In genomic region chr20:17568045-17568788, GRCh38 we compare ENCODE assay signal across 9 cellular contexts. TPM values are rescaled to one million over a fixed set of nuclear protein-coding genes. Genes with fewer than 3 reads are reported as not detected.
DNase-seq lines count a peak whose midpoint lies in the region; ATAC-seq and TF ChIP-seq lines count a peak whose summit lies in the region.
"Had no signal": no experiment of that assay in that cellular context is flagged by ENCODE, and none has a peak within 500 bp of the region (broad histone marks: within the 10 kb centered on the region; RNA-seq: fewer than 3 reads in every experiment).

No MANE protein-coding gene starts in this region.

- intact Hi-C loops in CD4-positive, alpha-beta memory T cell (cut with micrococcal nuclease) = loop anchor here (2.0 kb wide), 2 partner anchors 63 to 721 kb away; partner anchors contain the start of gene ZNF133
- intact Hi-C loops in PC-9 (cut with micrococcal nuclease; ENCODE audit: unreplicated experiment) = loop anchor here (2.0 kb wide), 2 partner anchors 37 to 401 kb away; partner anchors contain the start of genes MGME1 and SNX5

- no peaks in the 10 kb centered on the region for H3K9me3 ChIP-seq in CD4-positive, alpha-beta memory T cell (ENCODE audit: control insufficient read depth in 1 of 2, low read length in 2 of 2)
- H3K9me3 ChIP-seq in PC-9 (ENCODE audit: insufficient read depth, low read depth) = no peaks in the 10 kb centered on the region
- no peaks in the 10 kb centered on the region for H3K9me3 ChIP-seq in osteoblast (ENCODE audit: low read depth, low read length)

- TF ChIP-seq CTCF in PC-9 (conservative IDR thresholded peaks at IDR 0.05) = no peak
- TF ChIP-seq CTCF in epithelial cell of esophagus (IDR thresholded peaks at IDR 0.05; ENCODE audit: insufficient read depth, low read depth, low read length, missing control alignments) = no peak
- TF ChIP-seq CTCF in osteoblast (IDR thresholded peaks at IDR 0.05; ENCODE audit: extremely low read depth, low read depth, low read length) = no peak

- H3K27me3 Mint-ChIP-seq in CD4-positive, alpha-beta memory T cell = no peaks in the 10 kb centered on the region

- peaks cover 24% of the 10 kb centered on the region for H4K20me1 ChIP-seq in PC-9 (ENCODE audit: insufficient read depth)
- peaks cover 28% of the 10 kb centered on the region for H4K20me1 ChIP-seq in osteoblast (ENCODE audit: insufficient read depth, low read length)

- no peaks in the 10 kb centered on the region for H3K36me3 ChIP-seq in CD4-positive, alpha-beta memory T cell (ENCODE audit: insufficient read depth, low read length)
- H3K36me3 ChIP-seq in PC-9 (ENCODE audit: low read depth) = 0 out of 2 replicates have a peak, but pooled peaks cover 6% of the 10 kb centered on the region
- H3K36me3 ChIP-seq in osteoblast (ENCODE audit: insufficient read depth, low read length) = peaks cover 1% of the 10 kb centered on the region

- H3K79me2 ChIP-seq in PC-9 (ENCODE audit: low read depth) (peaks cover 52% of the 10 kb centered on the region), osteoblast (ENCODE audit: insufficient read depth, low read length) (peaks cover 38% of the 10 kb centered on the region)

- CTCF ChIA-PET in CD4-positive, alpha-beta memory T cell (lab: Charles Lee; ENCODE audit: partially characterized antibody) = no interaction called here
- CTCF ChIA-PET in PC-9 (lab: Charles Lee) = no interaction called here

- H3K4me2 ChIP-seq in PC-9 (peak overlapping the region; percentile 90), osteoblast (ENCODE audit: insufficient read depth, low read length) (peak overlapping the region; percentile 68)

- H3K9me3 Mint-ChIP-seq in CD4-positive, alpha-beta memory T cell = no peaks in the 10 kb centered on the region

- no peaks in the 10 kb centered on the region for H3K27me3 ChIP-seq in CD4-positive, alpha-beta memory T cell (ENCODE audit: insufficient read depth, low read length)
- H3K27me3 ChIP-seq in PC-9 (ENCODE audit: insufficient read depth, low read depth) (no peaks in the 10 kb centered on the region), osteoblast (ENCODE audit: insufficient read depth, low read length) (no peaks in the 10 kb centered on the region)

- peak overlapping the region; percentile 27 to 82 (median 66) for H3K27ac Mint-ChIP-seq in CD4-positive, alpha-beta memory T cell

- peaks cover 0 to 15% of the 10 kb centered on the region in 2 donors for H3K36me3 Mint-ChIP-seq in CD4-positive, alpha-beta memory T cell

- peaks cover 19 to 32% (median 24%) of the 10 kb centered on the region in 4 donors for H3K4me1 Mint-ChIP-seq in CD4-positive, alpha-beta memory T cell

- DNase-seq in CD4-positive, alpha-beta memory T cell = no peak
- DNase-seq in PC-9 (peak; percentile 25 to 51), epithelial cell of esophagus (ENCODE audit: low read depth) (no peak), osteoblast (ENCODE audit: insufficient read length, low spot score, missing footprints) (no peak), SIG-M5 (lab: John Stamatoyannopoulos, UW) (no peak)
- DNase-seq in stimulated activated CD4-positive, alpha-beta T cell treated with anti-CD3 and anti-CD28 coated beads, Interleukin-12 subunit alpha, Interleukin-12 subunit beta, amount 100 ng/mL, for 4 hours = no peak
- DNase-seq: NCI-H187 had no signal

- POLR2A ChIA-PET in CD4-positive, alpha-beta memory T cell (lab: Charles Lee; ENCODE audit: partially characterized antibody) = no interaction called here
- POLR2A ChIA-PET in PC-9 (lab: Charles Lee; ENCODE audit: unreplicated experiment) = no interaction called here

- H3K27ac ChIP-seq in CD4-positive, alpha-beta memory T cell (ENCODE audit: low read depth, low read length) = no peak overlapping the region
- peak overlapping the region; percentile 84 for H3K27ac ChIP-seq in PC-9
- peak overlapping the region; percentile 95 for H3K27ac ChIP-seq in osteoblast (ENCODE audit: low read depth, low read length)

- H3K4me3 Mint-ChIP-seq in CD4-positive, alpha-beta memory T cell = peak overlapping the region; percentile 14 to 92 (median 62)

- H2AFZ ChIP-seq in PC-9 (peak overlapping the region; percentile 29; the same call in 1 of the 2 replicates), osteoblast (ENCODE audit: low read length) (no peak overlapping the region)

- ATAC-seq in GM19397 (IDR thresholded peaks at IDR 0.05; ENCODE audit: unreplicated experiment) (no peak), GM19467 (IDR thresholded peaks at IDR 0.05; ENCODE audit: unreplicated experiment) (no peak)

- H3K4me3 ChIP-seq in CD4-positive, alpha-beta memory T cell (ENCODE audit: low read length in 2 of 2) = no peak overlapping the region
- peak overlapping the region; percentile 61 for H3K4me3 ChIP-seq in PC-9
- peak overlapping the region; percentile 95 for H3K4me3 ChIP-seq in epithelial cell of esophagus (ENCODE audit: low read length)
- H3K4me3 ChIP-seq in osteoblast (ENCODE audit: insufficient read depth, low read length) = peak overlapping the region; percentile 91

- H3K4me1 ChIP-seq in CD4-positive, alpha-beta memory T cell (ENCODE audit: insufficient read depth, low read length) = peaks cover 31% of the 10 kb centered on the region
- H3K4me1 ChIP-seq in PC-9 (replicated peaks; ENCODE audit: insufficient read depth) (peaks cover 65% of the 10 kb centered on the region), osteoblast (ENCODE audit: insufficient read depth, low read length) (peaks cover 39% of the 10 kb centered on the region)

- BruUV-seq in PC-9 (replicated peaks; lab: Mats Ljungman, UMichigan) = no TSS peak

- H3K9me2 ChIP-seq in PC-9 (ENCODE audit: insufficient read depth) = no peaks in the 10 kb centered on the region

- H3F3A ChIP-seq in PC-9 (ENCODE audit: insufficient read depth, low read depth) = peaks cover 29% of the 10 kb centered on the region; the same call in 1 of the 2 replicates

RNA-seq across cellular contexts. Expression of gene DSTN, which starts 1.7 kb away (rescaled TPM):
- total RNA-seq in CD4-positive, alpha-beta memory T cell = 10 to 100 TPM; 43.1 to 49.1 TPM
- polyA plus RNA-seq in CD4-positive, alpha-beta memory T cell = 100 to 1,000 TPM; 147 to 212 TPM
- total RNA-seq in PC-9 (2021) (296 and 366 TPM in 2 replicates), osteoblast (627 and 634 TPM in 2 replicates)

RNA-seq across cellular contexts. Expression of gene BFSP1, which starts 37.0 kb away (rescaled TPM):
- under 1 TPM; 0.87 to 0.94 TPM for total RNA-seq in CD4-positive, alpha-beta memory T cell
- under 1 TPM; 0.21 to 0.96 TPM for polyA plus RNA-seq in CD4-positive, alpha-beta memory T cell
- 10.4 and 13.8 TPM in 2 replicates for total RNA-seq in PC-9 (2021)
- 1.8 and 2.9 TPM in 2 replicates for total RNA-seq in osteoblast

Comparison
In these comparisons a context has a peak if more than half of its experiments do, and no peak if none do; other contexts are left out.
1. DNase-seq: peak in PC-9 (2 of 2); none in CD4-positive, alpha-beta memory T cell (0 of 5), epithelial cell of esophagus (single experiment), osteoblast (single experiment), SIG-M5 (single experiment) and stimulated activated CD4-positive, alpha-beta T cell treated with anti-CD3 and anti-CD28 coated beads, Interleukin-12 subunit alpha, Interleukin-12 subunit beta, amount 100 ng/mL, for 4 hours (single experiment).
2. H3K4me3 ChIP-seq: peak in PC-9 (single experiment), epithelial cell of esophagus (single experiment) and osteoblast (single experiment); none in CD4-positive, alpha-beta memory T cell (0 of 2).